8 cellular contexts compared by ENCODE assay signal in the genomic region with DNA sequence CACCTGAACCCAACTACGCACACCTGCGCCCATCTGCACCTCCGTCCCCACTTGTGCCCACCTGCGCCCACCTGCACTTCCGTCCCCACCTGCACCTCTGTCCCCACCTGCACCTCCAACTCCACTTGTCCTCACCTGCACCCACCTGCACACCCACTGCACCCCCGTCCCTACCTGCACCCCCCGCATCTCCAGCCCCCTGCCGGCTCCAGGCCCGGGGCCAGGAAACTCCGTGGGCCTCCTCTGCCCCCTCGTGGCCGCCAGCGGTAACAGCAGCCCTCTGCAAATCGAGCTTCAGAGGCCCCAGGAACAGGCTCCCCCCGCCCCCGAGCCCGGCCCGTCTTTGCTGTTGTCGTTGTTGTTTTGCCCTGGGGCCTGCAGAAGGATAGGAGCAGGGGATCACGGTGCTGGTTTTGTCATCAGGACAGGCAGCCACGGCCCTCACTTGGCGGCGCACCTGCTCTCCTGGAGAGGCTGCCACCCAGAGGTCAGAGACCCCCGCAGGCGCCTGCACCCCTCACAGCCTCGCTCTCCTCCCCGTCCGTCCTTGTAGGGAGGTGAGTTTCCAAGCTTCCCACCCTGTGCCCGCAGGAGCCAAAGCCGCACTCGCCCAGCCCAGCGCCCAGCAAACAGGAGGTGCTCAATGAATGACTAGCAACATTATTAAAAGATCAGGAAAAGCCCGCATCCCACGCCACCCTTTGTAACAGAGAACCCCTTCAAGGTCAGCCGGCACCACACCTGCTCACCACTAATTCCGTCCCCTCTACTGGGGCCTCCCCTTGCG.
DNase-seq lines count a peak whose midpoint lies in the region; ATAC-seq and TF ChIP-seq lines count a peak whose summit lies in the region.

No MANE protein-coding gene starts in this region.

- H3K27me3 ChIP-seq in skeletal muscle tissue (ENCODE audit: control insufficient read depth in 3 of 3, insufficient read depth in 3 of 3, low read length in 3 of 3): peaks cover 0 to 15% (median 14%) of the 10 kb centered on the region in 3 donors

- ATAC-seq in GM19324 (IDR thresholded peaks at IDR 0.05; ENCODE audit: low FRiP score, unreplicated experiment): no peak

- no peak overlapping the region for H3K4me3 ChIP-seq in AG10803 (ENCODE audit: low read length)
- no peak overlapping the region for H3K4me3 ChIP-seq in HFF-Myc (replicated peaks; ENCODE audit: low read depth, low read length)
- no peak overlapping the region for H3K4me3 ChIP-seq in astrocyte of the cerebellum (ENCODE audit: low read depth, low read length)
- no peak overlapping the region for H3K4me3 ChIP-seq in skeletal muscle tissue (ENCODE audit: low read length in 3 of 3)

- peak; percentile 77 for TF ChIP-seq CTCF in AG10803 (conservative IDR thresholded peaks at IDR 0.05; ENCODE audit: low read length)
- TF ChIP-seq CTCF in HFF-Myc (IDR thresholded peaks at IDR 0.05; ENCODE audit: low read depth, low read length, missing control alignments): peak; percentile 86
- TF ChIP-seq CTCF in astrocyte of the cerebellum (IDR thresholded peaks at IDR 0.05; ENCODE audit: low read depth, low read length, missing control alignments): peak; percentile 76

- peak; percentile 27 for DNase-seq in AG10803 (ENCODE audit: low read depth)
- DNase-seq in HFF-Myc (ENCODE audit: extremely low read depth, low read depth): no peak
- peak; percentile 74 for DNase-seq in T-helper 9 cell
- no peak for DNase-seq in astrocyte of the cerebellum (ENCODE audit: low read depth)
- peak; percentile 32 to 49 for DNase-seq in hippocampal formation (lab: John Stamatoyannopoulos, UW)
- no peak for DNase-seq in cerebellar nuclear complex (lab: John Stamatoyannopoulos, UW)

- no peaks in the 10 kb centered on the region for H3K36me3 ChIP-seq in skeletal muscle tissue (ENCODE audit: control insufficient read depth in 3 of 3, insufficient read depth in 3 of 3, low read length in 3 of 3)

- H3K9ac ChIP-seq in skeletal muscle tissue (ENCODE audit: low read depth in 1 of 3, low read length in 3 of 3): peak overlapping the region in 2 of 3 donors; percentile 14 to 25

- no peaks in the 10 kb centered on the region for H3K9me3 ChIP-seq in skeletal muscle tissue (ENCODE audit: control insufficient read depth in 3 of 3, low read length in 3 of 3)

- H3K27ac ChIP-seq in skeletal muscle tissue (ENCODE audit: low read depth, low read length): no peak overlapping the region

- H3K4me1 ChIP-seq in skeletal muscle tissue (ENCODE audit: control insufficient read depth in 3 of 3, insufficient read depth in 3 of 3, low read length in 3 of 3): peaks cover 0 to 3% (median 2%) of the 10 kb centered on the region in 3 donors

- in situ Hi-C loops in astrocyte of the cerebellum (cut with HindIII; ENCODE audit: low sequenced_read_pairs): no loop called here

Comparison
In these comparisons a context has a peak if more than half of its experiments do, and no peak if none do; other contexts are left out.
1. DNase-seq: peak in AG10803 (single experiment), T-helper 9 cell (single experiment) and hippocampal formation (2 of 2); none in HFF-Myc (single experiment), astrocyte of the cerebellum (single experiment) and cerebellar nuclear complex (0 of 2).
2. Peak in every context shown above with its lines, with median percentiles within 50 percentile points of each other: CTCF ChIP-seq.